In the genomic region with DNA sequence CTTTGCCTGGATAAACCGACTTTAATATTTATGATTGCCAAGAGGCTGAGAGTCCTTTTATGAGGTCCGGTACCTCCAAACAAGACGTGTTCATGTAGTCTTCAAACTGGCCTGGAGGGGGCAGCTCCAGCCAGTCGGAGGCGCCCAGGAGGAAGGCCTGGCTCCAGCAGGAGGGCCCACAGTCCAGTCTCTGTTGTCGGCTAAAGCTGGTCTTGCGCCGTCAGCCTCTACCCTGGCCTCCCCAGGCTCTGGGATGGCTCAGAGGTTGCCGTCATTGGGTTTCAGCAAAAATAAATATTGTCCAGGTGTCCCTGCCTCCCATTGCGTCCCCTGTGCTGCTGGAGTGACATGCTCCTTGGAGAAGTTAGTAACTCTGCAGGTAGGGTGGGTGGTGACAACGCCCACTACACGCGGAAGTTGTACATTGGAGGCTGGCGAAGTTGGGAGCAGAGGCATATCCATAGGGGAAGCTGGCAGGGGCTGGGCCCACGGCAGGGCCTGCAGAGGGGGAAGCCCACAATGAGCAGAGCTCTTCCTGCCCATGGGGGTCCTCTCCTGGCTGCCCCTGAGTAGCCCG, we compare ENCODE assay signal across 8 cellular contexts. TPM values are rescaled to one million over a fixed set of nuclear protein-coding genes. Genes with fewer than 3 reads are reported as not detected.
DNase-seq lines count a peak whose midpoint lies in the region; ATAC-seq and TF ChIP-seq lines count a peak whose summit lies in the region.

No MANE protein-coding gene starts in this region.

- no peak for TF ChIP-seq POLR2A in adrenal gland (IDR thresholded peaks at IDR 0.05)

- intact Hi-C loops in adrenal gland (cut with DNase I): loop anchor here (10.0 kb wide), 2 partner anchors 115 to 205 kb away; partner anchors contain the start of gene CLTCL1 (in 1 of the 2)
- intact Hi-C loops in Right ventricle myocardium superior (cut with DNase I): no loop called here

- ATAC-seq in Right ventricle myocardium superior (ENCODE audit: poor library complexity) (peak; percentile 81), omental fat pad (ENCODE audit: low FRiP score) (peak; percentile 75), GM18519 (IDR thresholded peaks at IDR 0.05; ENCODE audit: low FRiP score, unreplicated experiment) (no peak)

- H3K4me1 ChIP-seq in adrenal gland (replicated peaks in 1 of 2): peaks cover 18 to 26% of the 10 kb centered on the region in 2 donors

- in situ Hi-C loops in GM13977 (cut with MboI; ENCODE audit: low pct_unique_long_range_greater_than_20kb, low sequenced_read_pairs, unreplicated experiment): no loop called here

- no peaks in the 10 kb centered on the region for H3K27me3 ChIP-seq in adrenal gland

- TF ChIP-seq CTCF in GM13977 (IDR thresholded peaks at IDR 0.05; ENCODE audit: extremely low read depth, insufficient read depth, missing control alignments) (peak; percentile 79), adrenal gland (IDR thresholded peaks at IDR 0.05) (peak; percentile 58 to 82 (median 76)), omental fat pad (IDR thresholded peaks at IDR 0.05) (no peak)

- peak overlapping the region in 2 of 4 donors; percentile 79 to 94 for H3K4me3 ChIP-seq in adrenal gland

- peaks cover 0 to 5% of the 10 kb centered on the region in 2 donors for H3K36me3 ChIP-seq in adrenal gland (replicated peaks in 1 of 2)

- WGBS in adrenal gland, 4 donors: 30 to 34% (median 33%) methylated on average over 16 of the region's 16 CpGs

- peak; percentile 87 for DNase-seq in AG20443 (ENCODE audit: low spot score)
- peak; percentile 84 for DNase-seq in GM13977 (ENCODE audit: low spot score)
- peak; percentile 73 for DNase-seq in HT1080 (ENCODE audit: low read depth)
- DNase-seq in NOMO-1 treated with DMSO at 0.1 percent for 48 hours (lab: John Stamatoyannopoulos, UW; ENCODE audit: unreplicated experiment): peak; percentile 60
- DNase-seq in adrenal gland: peak; percentile 73 to 92 (median 86)
- DNase-seq in Right ventricle myocardium superior: peak; percentile 86
- DNase-seq in omental fat pad (ENCODE audit: low spot score): no peak

- peak overlapping the region; percentile 52 to 97 (median 85) for H3K27ac ChIP-seq in adrenal gland

- H3K9me3 ChIP-seq in adrenal gland (replicated peaks in 1 of 3): no peaks in the 10 kb centered on the region

RNA-seq across cellular contexts. Expression of gene SLC25A1, which starts 1.0 kb away (rescaled TPM):
- 72.2 and 82.2 TPM in 2 replicates for total RNA-seq in HT1080 (2014; rRNA removed; shearing (Covaris generic))
- 86.8 and 104 TPM in 2 replicates for polyA plus RNA-seq in HT1080 (2015; cell fraction: cytosol; rRNA removed)
- polyA plus RNA-seq in HT1080 (2015; cell fraction: nucleus; rRNA removed): 47.0 and 53.2 TPM in 2 replicates
- total RNA-seq in adrenal gland (100 to 1,000 TPM in 6 of 8 donors, 10 to 100 TPM in 2; 99.0 to 170 (median 128) TPM), Right ventricle myocardium superior (26.6 TPM), omental fat pad (100 to 1,000 TPM in 2 of 4 donors, 10 to 100 TPM in 2; 76.4 to 135 (median 97.4) TPM)
- polyA plus RNA-seq in adrenal gland: 10 to 100 TPM; 59.2 to 89.9 (median 71.1) TPM

RNA-seq across cellular contexts. Expression of gene GSC2, which starts 29.5 kb away (rescaled TPM):
- not detected in 2 replicates for total RNA-seq in HT1080 (2014; rRNA removed; shearing (Covaris generic))
- polyA plus RNA-seq in HT1080 (2015; cell fraction: cytosol; rRNA removed): not detected in 2 replicates
- not detected in 2 replicates for polyA plus RNA-seq in HT1080 (2015; cell fraction: nucleus; rRNA removed)
- not detected for total RNA-seq in adrenal gland
- polyA plus RNA-seq in adrenal gland: not detected
- total RNA-seq in Right ventricle myocardium superior: not detected
- total RNA-seq in omental fat pad: not detected

RNA-seq across cellular contexts. Expression of gene ESS2, which starts 35.1 kb away (rescaled TPM):
- 12.6 and 16.8 TPM in 2 replicates for total RNA-seq in HT1080 (2014; rRNA removed; shearing (Covaris generic))
- polyA plus RNA-seq in HT1080 (2015; cell fraction: cytosol; rRNA removed): 14.6 TPM in 2 replicates
- polyA plus RNA-seq in HT1080 (2015; cell fraction: nucleus; rRNA removed): 15.9 and 18.8 TPM in 2 replicates
- total RNA-seq in adrenal gland: 10 to 100 TPM; 12.1 to 20.4 (median 16.2) TPM
- polyA plus RNA-seq in adrenal gland: 10 to 100 TPM in 2 of 3 donors, 1 to 10 TPM in 1; 4.2 to 36.4 (median 35.0) TPM
- total RNA-seq in Right ventricle myocardium superior: 6.7 TPM
- total RNA-seq in omental fat pad: 10 to 100 TPM; 10.4 to 22.7 (median 12.8) TPM

RNA-seq across cellular contexts. Expression of gene TSSK2, which starts 48.5 kb away (rescaled TPM):
- total RNA-seq in HT1080 (2014; rRNA removed; shearing (Covaris generic)): not detected in 2 replicates
- polyA plus RNA-seq in HT1080 (2015; cell fraction: cytosol; rRNA removed): not detected in 2 replicates
- not detected in 2 replicates for polyA plus RNA-seq in HT1080 (2015; cell fraction: nucleus; rRNA removed)
- total RNA-seq in adrenal gland (not detected), Right ventricle myocardium superior (not detected), omental fat pad (under 1 TPM in 1 of 4 donors, not detected in 3; 0.79 TPM)
- under 1 TPM in 1 of 3 donors, not detected in 2; 0.32 TPM for polyA plus RNA-seq in adrenal gland

RNA-seq across cellular contexts. Expression of gene DGCR2, which starts 57.3 kb away (rescaled TPM):
- total RNA-seq in HT1080 (2014; rRNA removed; shearing (Covaris generic)): 29.9 and 33.6 TPM in 2 replicates
- polyA plus RNA-seq in HT1080 (2015; cell fraction: cytosol; rRNA removed): 25.3 and 32.4 TPM in 2 replicates
- 37.7 and 43.1 TPM in 2 replicates for polyA plus RNA-seq in HT1080 (2015; cell fraction: nucleus; rRNA removed)
- total RNA-seq in adrenal gland: 10 to 100 TPM; 37.8 to 70.1 (median 63.6) TPM
- 10 to 100 TPM; 24.3 to 34.6 (median 29.7) TPM for polyA plus RNA-seq in adrenal gland
- total RNA-seq in Right ventricle myocardium superior: 29.7 TPM
- 10 to 100 TPM; 29.5 to 62.4 (median 30.5) TPM for total RNA-seq in omental fat pad

Comparison
In these comparisons a context has a peak if more than half of its experiments do, and no peak if none do; other contexts are left out.
1. CTCF ChIP-seq: peak in GM13977 (single experiment) and adrenal gland (6 of 6); none in omental fat pad (0 of 3).